Comparison of ENCODE assay signal across 1 cellular context in the genomic region with DNA sequence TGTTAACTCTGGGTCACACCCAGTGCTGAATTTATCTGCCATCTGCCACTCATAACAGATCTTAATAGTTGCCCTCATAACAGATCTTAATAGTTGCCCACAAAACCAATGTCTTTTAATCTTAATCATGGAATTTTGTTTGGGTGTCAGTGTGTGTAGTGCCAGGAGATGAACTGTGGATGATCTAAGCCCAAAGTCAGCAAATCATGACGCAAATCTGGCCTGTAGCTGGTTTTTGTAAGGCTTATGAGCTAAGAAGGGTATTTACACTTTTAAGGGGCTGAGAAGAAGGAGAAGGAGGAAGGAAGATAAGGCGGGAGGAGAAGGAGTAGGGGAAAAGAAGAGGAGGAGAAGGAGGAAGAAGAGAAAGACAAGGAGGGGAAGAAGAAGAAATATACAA.
TF ChIP-seq lines count a peak whose summit lies in the region.

No MANE protein-coding gene starts in this region.

TF ChIP-seq in IMR-90, 13 proteins besides CTCF, POLR2A, EP300 and RAD21 (continued from another document):
- TF ChIP-seq, protein P1, sequence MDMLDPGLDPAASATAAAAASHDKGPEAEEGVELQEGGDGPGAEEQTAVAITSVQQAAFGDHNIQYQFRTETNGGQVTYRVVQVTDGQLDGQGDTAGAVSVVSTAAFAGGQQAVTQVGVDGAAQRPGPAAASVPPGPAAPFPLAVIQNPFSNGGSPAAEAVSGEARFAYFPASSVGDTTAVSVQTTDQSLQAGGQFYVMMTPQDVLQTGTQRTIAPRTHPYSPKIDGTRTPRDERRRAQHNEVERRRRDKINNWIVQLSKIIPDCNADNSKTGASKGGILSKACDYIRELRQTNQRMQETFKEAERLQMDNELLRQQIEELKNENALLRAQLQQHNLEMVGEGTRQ (IDR thresholded peaks at IDR 0.05; ENCODE audit: low read depth, low read length): no peak
- TF ChIP-seq NFE2L2 (IDR thresholded peaks at IDR 0.05; ENCODE audit: low read depth, low read length) (no peak), CEBPB (IDR thresholded peaks at IDR 0.05; ENCODE audit: low read depth, low read length) (no peak), RFX5 (IDR thresholded peaks at IDR 0.05; ENCODE audit: low read depth, low read length) (no peak), CHD1 (IDR thresholded peaks at IDR 0.05; ENCODE audit: low read depth, low read length) (no peak)
TF ChIP-seq in IMR-90: peak in this region for 0.
